18 cellular contexts compared by ENCODE assay signal in the genomic region with DNA sequence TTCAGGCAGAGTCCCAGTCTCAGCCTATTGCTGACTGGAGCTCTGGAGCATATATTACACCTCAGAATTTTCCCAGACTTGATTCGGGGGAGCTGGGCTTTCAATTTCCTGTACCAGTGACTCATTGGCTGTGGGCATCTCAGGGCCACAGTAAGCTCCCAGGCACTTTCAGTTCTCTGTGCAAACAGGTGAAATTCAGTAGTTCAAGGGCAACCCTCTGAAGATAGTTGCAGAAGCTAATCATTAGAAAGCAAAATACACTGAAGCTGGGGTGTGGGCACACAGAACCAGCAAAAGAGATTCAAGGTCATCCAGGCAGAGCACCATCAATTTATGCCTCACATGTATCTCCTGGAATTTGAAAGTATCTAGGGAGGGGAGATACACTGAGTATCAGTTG. TPM values are rescaled to one million over a fixed set of nuclear protein-coding genes. Genes with fewer than 3 reads are reported as not detected.
DNase-seq lines count a peak whose midpoint lies in the region; ATAC-seq lines count a peak whose summit lies in the region.
"Had no signal": no experiment of that assay in that cellular context is flagged by ENCODE, and none has a peak within 500 bp of the region (broad histone marks: within the 10 kb centered on the region; RNA-seq: fewer than 3 reads in every experiment).

No MANE protein-coding gene starts in this region.

- peak; percentile 47 for ATAC-seq in activated CD8-positive, alpha-beta memory T cell treated with anti-CD3 and anti-CD28 coated beads, Interleukin-2, amount 10 ng/mL, durations not matched to agents 7 days and 5 days
- ATAC-seq in stimulated activated naive CD8-positive, alpha-beta T cell treated with anti-CD3 and anti-CD28 coated beads, Interleukin-15, Interleukin-2, amounts not matched to agents 100 U/mL and 50 U/mL, for 24 hours, result peak; percentile 66
- no peak for ATAC-seq in GM18519 (IDR thresholded peaks at IDR 0.05; ENCODE audit: low FRiP score, unreplicated experiment)
- ATAC-seq in HG03175 (IDR thresholded peaks at IDR 0.05; ENCODE audit: unreplicated experiment), result no peak
- ATAC-seq: A549, K562 had no signal

- no peaks in the 10 kb centered on the region for H3K27me3 Mint-ChIP-seq in activated CD8-positive, alpha-beta memory T cell treated with anti-CD3 and anti-CD28 coated beads, Interleukin-2, amount 10 ng/mL, durations not matched to agents 7 days and 5 days
- no peaks in the 10 kb centered on the region for H3K27me3 Mint-ChIP-seq in activated naive CD8-positive, alpha-beta T cell treated with anti-CD3 and anti-CD28 coated beads for 36 hours

- DNase-seq in activated CD8-positive, alpha-beta memory T cell treated with anti-CD3 and anti-CD28 coated beads, Interleukin-2, amount 10 ng/mL, durations not matched to agents 7 days and 5 days, result peak; percentile 46
- DNase-seq in activated CD8-positive, alpha-beta memory T cell treated with anti-CD3 and anti-CD28 coated beads for 24 hours, result no peak
- DNase-seq in HT1080 (ENCODE audit: low read depth), result peak; percentile 88
- peak; percentile 18 for DNase-seq in activated naive CD8-positive, alpha-beta T cell treated with anti-CD3 and anti-CD28 coated beads for 36 hours
- no peak for DNase-seq in stimulated activated naive CD8-positive, alpha-beta T cell treated with anti-CD3 and anti-CD28 coated beads, Interleukin-15, Interleukin-2, amounts not matched to agents 100 U/mL and 50 U/mL, for 24 hours
- DNase-seq in activated effector memory CD4-positive, alpha-beta T cell treated with Interleukin-2 at 50 U/mL for 16 hours, result no peak
- DNase-seq: colonic mucosa, mesendoderm, NCI-H187, NCI-H748 treated with DMSO at 0.1 percent for 48 hours, Right ventricle myocardium superior had no signal

- H3K4me1 Mint-ChIP-seq in activated CD8-positive, alpha-beta memory T cell treated with anti-CD3 and anti-CD28 coated beads, Interleukin-2, amount 10 ng/mL, durations not matched to agents 7 days and 5 days, result peaks cover 28% of the 10 kb centered on the region
- H3K4me1 Mint-ChIP-seq in activated naive CD8-positive, alpha-beta T cell treated with anti-CD3 and anti-CD28 coated beads for 36 hours, result peaks cover 34% of the 10 kb centered on the region

- H3K36me3 Mint-ChIP-seq in activated CD8-positive, alpha-beta memory T cell treated with anti-CD3 and anti-CD28 coated beads, Interleukin-2, amount 10 ng/mL, durations not matched to agents 7 days and 5 days, result peaks cover 4% of the 10 kb centered on the region
- no peaks in the 10 kb centered on the region for H3K36me3 Mint-ChIP-seq in activated naive CD8-positive, alpha-beta T cell treated with anti-CD3 and anti-CD28 coated beads for 36 hours

- H3K9me3 Mint-ChIP-seq in activated CD8-positive, alpha-beta memory T cell treated with anti-CD3 and anti-CD28 coated beads, Interleukin-2, amount 10 ng/mL, durations not matched to agents 7 days and 5 days (ENCODE audit: low read depth), result no peaks in the 10 kb centered on the region
- no peaks in the 10 kb centered on the region for H3K9me3 Mint-ChIP-seq in activated naive CD8-positive, alpha-beta T cell treated with anti-CD3 and anti-CD28 coated beads for 36 hours

- no peak overlapping the region for H3K4me3 Mint-ChIP-seq in activated CD8-positive, alpha-beta memory T cell treated with anti-CD3 and anti-CD28 coated beads, Interleukin-2, amount 10 ng/mL, durations not matched to agents 7 days and 5 days
- no peak overlapping the region for H3K4me3 Mint-ChIP-seq in activated naive CD8-positive, alpha-beta T cell treated with anti-CD3 and anti-CD28 coated beads for 36 hours

- H3K27ac Mint-ChIP-seq in activated CD8-positive, alpha-beta memory T cell treated with anti-CD3 and anti-CD28 coated beads, Interleukin-2, amount 10 ng/mL, durations not matched to agents 7 days and 5 days, result no peak overlapping the region
- no peak overlapping the region for H3K27ac Mint-ChIP-seq in activated naive CD8-positive, alpha-beta T cell treated with anti-CD3 and anti-CD28 coated beads for 36 hours

- CTCF ChIA-PET in activated CD8-positive, alpha-beta memory T cell treated with anti-CD3 and anti-CD28 coated beads, Interleukin-2, amount 10 ng/mL, durations not matched to agents 7 days and 5 days (lab: Charles Lee), result interaction anchor here (1.0 to 2.5 kb wide), 3 partner anchors 9 to 21 kb away, joined by 3 to 15 read pairs (median 4); no protein-coding TSS in a partner anchor

RNA-seq across cellular contexts. Expression of gene NIN, which starts 8.1 kb away (rescaled TPM):
- total RNA-seq in activated CD8-positive, alpha-beta memory T cell treated with anti-CD3 and anti-CD28 coated beads, Interleukin-2, amount 10 ng/mL, durations not matched to agents 7 days and 5 days, result 10 to 100 TPM; 70.8 to 71.3 TPM
- total RNA-seq in HT1080 (2014; rRNA removed; shearing (Covaris generic)), result 31.5 and 31.7 TPM in 2 replicates
- 14.7 and 20.5 TPM in 2 replicates for polyA plus RNA-seq in HT1080 (2015; cell fraction: cytosol; rRNA removed)
- 20.1 and 21.1 TPM in 2 replicates for polyA plus RNA-seq in HT1080 (2015; cell fraction: nucleus; rRNA removed)
- 10 to 100 TPM; 66.6 to 67.9 TPM for total RNA-seq in activated naive CD8-positive, alpha-beta T cell treated with anti-CD3 and anti-CD28 coated beads for 36 hours

RNA-seq across cellular contexts. Expression of gene ABHD12B, which starts 32.8 kb away (rescaled TPM):
- not detected for total RNA-seq in activated CD8-positive, alpha-beta memory T cell treated with anti-CD3 and anti-CD28 coated beads, Interleukin-2, amount 10 ng/mL, durations not matched to agents 7 days and 5 days
- not detected in 2 replicates for total RNA-seq in HT1080 (2014; rRNA removed; shearing (Covaris generic))
- not detected in 2 replicates for polyA plus RNA-seq in HT1080 (2015; cell fraction: cytosol; rRNA removed)
- not detected in 2 replicates for polyA plus RNA-seq in HT1080 (2015; cell fraction: nucleus; rRNA removed)
- not detected for total RNA-seq in activated naive CD8-positive, alpha-beta T cell treated with anti-CD3 and anti-CD28 coated beads for 36 hours
- total RNA-seq: activated CD8-positive, alpha-beta memory T cell treated with anti-CD3 and anti-CD28 coated beads for 36 hours; K562; Right ventricle myocardium superior; smooth muscle cell; temporal lobe had no signal
- polyA plus RNA-seq: A549, K562, smooth muscle cell had no signal

Comparison
In these comparisons a context has a peak if more than half of its experiments do, and no peak if none do; other contexts are left out.
1. DNase-seq: peak in activated CD8-positive, alpha-beta memory T cell treated with anti-CD3 and anti-CD28 coated beads, Interleukin-2, amount 10 ng/mL, durations not matched to agents 7 days and 5 days (single experiment), HT1080 (single experiment) and activated naive CD8-positive, alpha-beta T cell treated with anti-CD3 and anti-CD28 coated beads for 36 hours (single experiment); none in activated CD8-positive, alpha-beta memory T cell treated with anti-CD3 and anti-CD28 coated beads for 24 hours (single experiment), stimulated activated naive CD8-positive, alpha-beta T cell treated with anti-CD3 and anti-CD28 coated beads, Interleukin-15, Interleukin-2, amounts not matched to agents 100 U/mL and 50 U/mL, for 24 hours (single experiment) and activated effector memory CD4-positive, alpha-beta T cell treated with Interleukin-2 at 50 U/mL for 16 hours (single experiment).
2. ATAC-seq: peak in activated CD8-positive, alpha-beta memory T cell treated with anti-CD3 and anti-CD28 coated beads, Interleukin-2, amount 10 ng/mL, durations not matched to agents 7 days and 5 days (single experiment) and stimulated activated naive CD8-positive, alpha-beta T cell treated with anti-CD3 and anti-CD28 coated beads, Interleukin-15, Interleukin-2, amounts not matched to agents 100 U/mL and 50 U/mL, for 24 hours (single experiment); none in GM18519 (single experiment) and HG03175 (single experiment).